In genomic region chr12:50589650-50590435, GRCh38 we compare ENCODE assay signal across 11 cellular contexts.
DNase-seq lines count a peak whose midpoint lies in the region; ATAC-seq and TF ChIP-seq lines count a peak whose summit lies in the region.
"Had no signal": no experiment of that assay in that cellular context is flagged by ENCODE, and none has a peak within 500 bp of the region (broad histone marks: within the 10 kb centered on the region; RNA-seq: fewer than 3 reads in every experiment).

No MANE protein-coding gene starts in this region.

- peak overlapping the region; percentile 28 for H3K27ac Mint-ChIP-seq in endothelial cell (ENCODE audit: unreplicated experiment)

- DNase-seq in activated naive CD4-positive, alpha-beta T cell treated with Interleukin-2 at 50 U/mL for 16 hours, result peak; percentile 13
- no peak for DNase-seq in activated naive CD4-positive, alpha-beta T cell treated with anti-CD3 and anti-CD28 coated beads, Interleukin-2, amount 50 U/mL, for 16 hours
- DNase-seq in SW 1271 (lab: John Stamatoyannopoulos, UW) (peak; percentile 24 to 70), endothelial cell (ENCODE audit: low spot score) (no peak), NCI-H82 (lab: John Stamatoyannopoulos, UW) (no peak)
- DNase-seq in stimulated activated CD8-positive, alpha-beta memory T cell treated with anti-CD3 and anti-CD28 coated beads, Interleukin-4, amount 100 ng/mL, for 48 hours, result peak; percentile 50
- DNase-seq: Caco-2, glutamatergic neuron, NCI-H1417 had no signal

- ATAC-seq in GM18907 (IDR thresholded peaks at IDR 0.05; ENCODE audit: unreplicated experiment), result no peak
- no peak for ATAC-seq in GM21367 (IDR thresholded peaks at IDR 0.05; ENCODE audit: unreplicated experiment)

- H3K4me3 Mint-ChIP-seq in endothelial cell (ENCODE audit: unreplicated experiment), result no peak overlapping the region

- H3K9me3 Mint-ChIP-seq in endothelial cell (ENCODE audit: unreplicated experiment), result no peaks in the 10 kb centered on the region

- TF ChIP-seq CTCF in endothelial cell (IDR thresholded peaks at IDR 0.05; ENCODE audit: unreplicated experiment), result no peak

- peaks cover 8% of the 10 kb centered on the region for H3K4me1 Mint-ChIP-seq in endothelial cell (ENCODE audit: unreplicated experiment)

- peaks cover 2% of the 10 kb centered on the region for H3K27me3 Mint-ChIP-seq in endothelial cell (ENCODE audit: unreplicated experiment)

- H3K36me3 Mint-ChIP-seq in endothelial cell (ENCODE audit: low read depth, unreplicated experiment), result no peaks in the 10 kb centered on the region

Comparison
In these comparisons a context has a peak if more than half of its experiments do, and no peak if none do; other contexts are left out.
1. DNase-seq: peak in activated naive CD4-positive, alpha-beta T cell treated with Interleukin-2 at 50 U/mL for 16 hours (single experiment), SW 1271 (2 of 2) and stimulated activated CD8-positive, alpha-beta memory T cell treated with anti-CD3 and anti-CD28 coated beads, Interleukin-4, amount 100 ng/mL, for 48 hours (single experiment); none in activated naive CD4-positive, alpha-beta T cell treated with anti-CD3 and anti-CD28 coated beads, Interleukin-2, amount 50 U/mL, for 16 hours (single experiment), endothelial cell (single experiment) and NCI-H82 (single experiment).